Comparison of ENCODE assay signal across 28 cellular contexts in genomic region chr2:112779598-112779997, GRCh38. TPM values are rescaled to one million over a fixed set of nuclear protein-coding genes. Genes with fewer than 3 reads are reported as not detected.
"Had no signal": no experiment of that assay in that cellular context is flagged by ENCODE, and none has a peak within 500 bp of the region (broad histone marks: within the 10 kb centered on the region; RNA-seq: fewer than 3 reads in every experiment).

No MANE protein-coding gene starts in this region.

- H3K27me3 ChIP-seq: ascending aorta, body of pancreas, SJCRH30 had no signal

- ATAC-seq: activated naive CD4-positive, alpha-beta T cell treated with anti-CD3 and anti-CD28 coated beads, Interleukin-2, amount 50 U/mL, for 72 hours; activated naive CD8-positive, alpha-beta T cell treated with anti-CD3 and anti-CD28 coated beads, Interleukin-2, amount 50 U/mL, for 24 hours; activated T-cell treated with anti-CD3 and anti-CD28 coated beads, Interleukin-2, amount 50 U/mL, for 4 hours; body of pancreas had no signal

- H3K27ac ChIP-seq: ascending aorta, body of pancreas, SJCRH30, VCaP had no signal

- H3K4me2 ChIP-seq: SK-N-SH had no signal

- H3K9ac ChIP-seq: SK-N-SH had no signal

- DNase-seq: activated CD4-positive, alpha-beta memory T cell treated with anti-CD3 and anti-CD28 coated beads for 36 hours; activated CD4-positive, alpha-beta T cell treated with anti-CD3 and anti-CD28 coated beads, Interleukin-2, amount 10 ng/mL, durations not matched to agents 7 days and 5 days; activated CD4-positive, CD25-positive, alpha-beta regulatory T cell; activated CD8-positive, alpha-beta memory T cell treated with anti-CD3 and anti-CD28 coated beads for 24 hours; activated effector memory CD4-positive, alpha-beta T cell treated with anti-CD3 and anti-CD28 coated beads, Interleukin-2, amount 50 U/mL, for 16 hours; activated naive CD4-positive, alpha-beta T cell treated with Interleukin-2 at 50 U/mL for 16 hours; activated naive CD8-positive, alpha-beta T cell treated with anti-CD3 and anti-CD28 coated beads, Interleukin-2, amount 50 U/mL, for 24 hours; activated T-cell treated with anti-CD3 and anti-CD28 coated beads, Interleukin-2, amount 50 U/mL, for 4 hours; amniotic stem cell; body of pancreas; Karpas-422; NCI-H1092; NCI-H1417; NCI-H2029; NCI-H345; NCI-H510A; NCI-H526 treated with DMSO at 0.1 percent for 48 hours; NCI-H82; Right ventricle myocardium superior; SJCRH30; SK-N-SH; T-helper 1 cell had no signal

- H3K4me3 ChIP-seq: ascending aorta, body of pancreas, SJCRH30 had no signal

- H3K36me3 ChIP-seq: ascending aorta, SJCRH30 had no signal

- H3K9me3 ChIP-seq: ascending aorta, body of pancreas, SJCRH30, SK-N-SH had no signal

- H3K4me1 ChIP-seq: ascending aorta, body of pancreas, SJCRH30 had no signal

RNA-seq across cellular contexts. Expression of gene IL1A, which starts 4.7 kb away (rescaled TPM):
- total RNA-seq: ascending aorta, body of pancreas, OCI-LY7, Right ventricle myocardium superior, SJCRH30 had no signal
- polyA plus RNA-seq: SK-N-SH had no signal

RNA-seq across cellular contexts. Expression of gene CKAP2L, which starts 15.2 kb away (rescaled TPM):
- total RNA-seq: ascending aorta had no signal

RNA-seq across cellular contexts. Expression of gene IL1B, which starts 57.0 kb away (rescaled TPM):
- total RNA-seq: activated CD4-positive, alpha-beta T cell treated with anti-CD3 and anti-CD28 coated beads, Interleukin-2, amount 10 ng/mL, durations not matched to agents 7 days and 5 days; ascending aorta; OCI-LY7; SJCRH30; T-helper 2 cell treated with Interferon-gamma antibody and Interleukin-4, amounts not matched to agents 100 ng/mL and 5 ng/mL, for 36 hours had no signal

RNA-seq across cellular contexts. Expression of gene NT5DC4, which starts 58.8 kb away (rescaled TPM):
- total RNA-seq: activated CD4-positive, alpha-beta memory T cell treated with anti-CD3 and anti-CD28 coated beads for 36 hours; activated CD4-positive, alpha-beta T cell treated with anti-CD3 and anti-CD28 coated beads, Interleukin-2, amount 10 ng/mL, durations not matched to agents 7 days and 5 days; activated naive CD4-positive, alpha-beta T cell treated with anti-CD3 and anti-CD28 coated beads, Interleukin-2, amount 50 U/mL, for 72 hours; activated T-cell treated with anti-CD3 and anti-CD28 coated beads, Interleukin-2, amount 50 U/mL, for 4 hours; ascending aorta; body of pancreas; OCI-LY7; Right ventricle myocardium superior; RPMI7951; SJCRH30; T-helper 2 cell treated with Interferon-gamma antibody and Interleukin-4, amounts not matched to agents 100 ng/mL and 5 ng/mL, for 36 hours had no signal
- polyA plus RNA-seq: SK-N-SH had no signal
